Comparison of ENCODE assay signal across 33 cellular contexts in genomic region chr13:109981000-109981399, GRCh38.
"Had no signal": no experiment of that assay in that cellular context is flagged by ENCODE, and none has a peak within 500 bp of the region (broad histone marks: within the 10 kb centered on the region; RNA-seq: fewer than 3 reads in every experiment).

No MANE protein-coding gene starts in this region.

- DNase-seq: activated effector memory CD4-positive, alpha-beta T cell treated with anti-CD3 and anti-CD28 coated beads, Interleukin-2, amount 50 U/mL, for 16 hours; activated gamma-delta T cell; activated gamma-delta T cell treated with Interleukin-2 at 50 U/mL for 16 hours; activated naive CD4-positive, alpha-beta T cell; activated naive CD4-positive, alpha-beta T cell treated with anti-CD3 and anti-CD28 coated beads for 36 hours; activated naive CD4-positive, alpha-beta T cell treated with anti-CD3 and anti-CD28 coated beads, Interleukin-2, amount 10 ng/mL, durations not matched to agents 7 days and 5 days; activated naive CD4-positive, alpha-beta T cell treated with anti-CD3 and anti-CD28 coated beads, Interleukin-2, amount 50 U/mL, for 16 hours; activated naive CD4-positive, alpha-beta T cell treated with Interleukin-2 at 50 U/mL for 16 hours; activated naive CD8-positive, alpha-beta T cell treated with anti-CD3 and anti-CD28 coated beads for 36 hours; activated naive CD8-positive, alpha-beta T cell treated with anti-CD3 and anti-CD28 coated beads, Interleukin-2, amount 10 ng/mL, durations not matched to agents 7 days and 5 days; activated naive CD8-positive, alpha-beta T cell treated with anti-CD3 and anti-CD28 coated beads, Interleukin-2, amount 50 U/mL, for 24 hours; activated T-cell treated with anti-CD3 and anti-CD28 coated beads, Interleukin-2, amount 50 U/mL, for 1 hour; activated T-cell treated with anti-CD3 and anti-CD28 coated beads, Interleukin-2, amount 50 U/mL, for 24 hours; activated T-cell treated with anti-CD3 and anti-CD28 coated beads, Interleukin-2, amount 50 U/mL, for 4 hours; activated T-cell treated with anti-CD3 and anti-CD28 coated beads, Interleukin-2, amount 50 U/mL, for 48 hours; activated T-cell treated with anti-CD3 and anti-CD28 coated beads, Interleukin-2, amount 50 U/mL, for 72 hours; adrenal gland; amniotic stem cell; amygdala; anterior cingulate cortex; aorta; body of pancreas; brain microvascular endothelial cell; caudate nucleus; central memory CD4-positive, alpha-beta T cell; cerebellar nuclear complex had no signal

- FAIRE-seq: astrocyte, bronchial epithelial cell had no signal

- H3K4me3 ChIP-seq: adrenal gland, ascending aorta, body of pancreas, breast epithelium, cardiac muscle cell had no signal

- ATAC-seq: activated naive CD4-positive, alpha-beta T cell treated with anti-CD3 and anti-CD28 coated beads, Interleukin-2, amount 50 U/mL, for 72 hours; activated naive CD8-positive, alpha-beta T cell treated with anti-CD3 and anti-CD28 coated beads, Interleukin-2, amount 50 U/mL, for 24 hours; activated T-cell treated with anti-CD3 and anti-CD28 coated beads, Interleukin-2, amount 50 U/mL, for 4 hours; activated T-cell treated with anti-CD3 and anti-CD28 coated beads, Interleukin-2, amount 50 U/mL, for 72 hours; activated T-helper 17 cell treated with anti-CD3 and anti-CD28 coated beads, Interleukin-2, amount 50 U/mL, for 72 hours; body of pancreas had no signal

- H3K27ac ChIP-seq: adrenal gland, ascending aorta, body of pancreas, brain microvascular endothelial cell, breast epithelium, cardiac muscle cell had no signal

- H3K27me3 ChIP-seq: adrenal gland, ascending aorta, body of pancreas, brain microvascular endothelial cell, breast epithelium, cardiac muscle cell had no signal

- H3K4me1 ChIP-seq: adrenal gland, ascending aorta, body of pancreas, breast epithelium had no signal

- H3K36me3 ChIP-seq: adrenal gland, ascending aorta, brain microvascular endothelial cell, breast epithelium, cardiac muscle cell had no signal

- H3K9me3 ChIP-seq: adrenal gland, ascending aorta, body of pancreas, breast epithelium had no signal
